Comparison of ENCODE assay signal across 12 cellular contexts in the genomic region with DNA sequence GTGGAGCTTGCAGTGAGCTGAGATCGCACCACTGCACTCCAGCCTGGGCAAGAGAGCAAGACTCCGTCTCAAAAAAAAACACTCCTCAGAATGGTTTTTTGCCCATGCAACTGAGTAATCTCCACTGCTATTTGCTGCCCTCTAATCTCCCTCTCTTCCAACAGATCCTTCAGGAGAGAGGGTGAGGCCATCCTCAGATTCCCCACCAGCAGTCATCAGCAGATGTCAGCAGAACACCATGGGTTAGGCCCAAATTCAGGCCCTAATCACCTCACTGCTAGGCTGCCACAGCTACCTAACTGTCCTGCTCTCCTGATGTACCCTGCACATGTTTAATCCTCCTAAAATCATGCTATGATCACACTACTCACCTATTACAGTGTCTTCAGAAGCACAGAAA.
DNase-seq lines count a peak whose midpoint lies in the region; ATAC-seq, FAIRE-seq and TF ChIP-seq lines count a peak whose summit lies in the region.
"Had no signal": no experiment of that assay in that cellular context is flagged by ENCODE, and none has a peak within 500 bp of the region (broad histone marks: within the 10 kb centered on the region; RNA-seq: fewer than 3 reads in every experiment).

No MANE protein-coding gene starts in this region.

- peaks cover 2% of the 10 kb centered on the region for H3K9me3 Mint-ChIP-seq in Calu3 (ENCODE audit: low read depth, unreplicated experiment)
- H3K9me3 Mint-ChIP-seq in activated CD4-positive, alpha-beta T cell treated with anti-CD3 and anti-CD28 coated beads, Interleukin-2, amount 10 ng/mL, durations not matched to agents 7 days and 5 days: no peaks in the 10 kb centered on the region
- H3K9me3 Mint-ChIP-seq: T-helper 2 cell treated with Interferon-gamma antibody and Interleukin-4, amounts not matched to agents 5 μg/mL and 100 μg/mL, for 36 hours had no signal

- H3K27me3 Mint-ChIP-seq in Calu3 (ENCODE audit: unreplicated experiment): no peaks in the 10 kb centered on the region
- no peaks in the 10 kb centered on the region for H3K27me3 Mint-ChIP-seq in activated CD4-positive, alpha-beta T cell treated with anti-CD3 and anti-CD28 coated beads, Interleukin-2, amount 10 ng/mL, durations not matched to agents 7 days and 5 days

- no peak overlapping the region for H3K4me3 Mint-ChIP-seq in Calu3 (ENCODE audit: low read depth, unreplicated experiment)
- no peak overlapping the region for H3K4me3 Mint-ChIP-seq in activated CD4-positive, alpha-beta T cell treated with anti-CD3 and anti-CD28 coated beads, Interleukin-2, amount 10 ng/mL, durations not matched to agents 7 days and 5 days
- H3K4me3 Mint-ChIP-seq: T-helper 2 cell treated with Interferon-gamma antibody and Interleukin-4, amounts not matched to agents 5 μg/mL and 100 μg/mL, for 36 hours had no signal

- no peak for FAIRE-seq in D721Med (lab: Jason Lieb, UNC)

- peak; percentile 21 for ATAC-seq in GM19351 (IDR thresholded peaks at IDR 0.05; ENCODE audit: unreplicated experiment)

- H3K4me1 Mint-ChIP-seq in Calu3 (ENCODE audit: low read depth, unreplicated experiment): peaks cover 27% of the 10 kb centered on the region
- peaks cover 24% of the 10 kb centered on the region for H3K4me1 Mint-ChIP-seq in activated CD4-positive, alpha-beta T cell treated with anti-CD3 and anti-CD28 coated beads, Interleukin-2, amount 10 ng/mL, durations not matched to agents 7 days and 5 days

- no peaks in the 10 kb centered on the region for H3K36me3 Mint-ChIP-seq in Calu3 (ENCODE audit: insufficient read depth, unreplicated experiment)
- H3K36me3 Mint-ChIP-seq in activated CD4-positive, alpha-beta T cell treated with anti-CD3 and anti-CD28 coated beads, Interleukin-2, amount 10 ng/mL, durations not matched to agents 7 days and 5 days (ENCODE audit: low read depth): no peaks in the 10 kb centered on the region

- intact Hi-C loops in Calu3 (cut with micrococcal nuclease; ENCODE audit: unreplicated experiment): no loop called here

- DNase-seq in D721Med (ENCODE audit: insufficient read length, low spot score) (no peak), RKO (ENCODE audit: low spot score) (peak; percentile 12), glomerular visceral epithelial cell (ENCODE audit: extremely low spot score) (peak; percentile 30), Calu3 (no peak), HuH-7.5 (ENCODE audit: low spot score) (no peak), NOMO-1 (lab: John Stamatoyannopoulos, UW; ENCODE audit: unreplicated experiment in 2 of 2) (no peak)
- DNase-seq in activated CD4-positive, alpha-beta T cell treated with anti-CD3 and anti-CD28 coated beads, Interleukin-2, amount 10 ng/mL, durations not matched to agents 7 days and 5 days: no peak
- DNase-seq: dermis blood vessel endothelial cell, NCI-H446 treated with DMSO at 0.1 percent for 48 hours, testis had no signal

- BruUV-seq in Calu3 (replicated peaks; lab: Mats Ljungman, UMichigan): no TSS peak

- TF ChIP-seq CTCF in D721Med (IDR thresholded peaks at IDR 0.05; ENCODE audit: insufficient read depth, missing control alignments) (peak; percentile 15), Calu3 (IDR thresholded peaks at IDR 0.05; ENCODE audit: unreplicated experiment) (no peak)

- H3K27ac Mint-ChIP-seq in Calu3 (ENCODE audit: unreplicated experiment): no peak overlapping the region
- H3K27ac Mint-ChIP-seq in activated CD4-positive, alpha-beta T cell treated with anti-CD3 and anti-CD28 coated beads, Interleukin-2, amount 10 ng/mL, durations not matched to agents 7 days and 5 days: no peak overlapping the region
- H3K27ac Mint-ChIP-seq: T-helper 2 cell treated with Interferon-gamma antibody and Interleukin-4, amounts not matched to agents 5 μg/mL and 100 μg/mL, for 36 hours had no signal

- POLR2A ChIA-PET in activated CD4-positive, alpha-beta T cell treated with anti-CD3 and anti-CD28 coated beads, Interleukin-2, amount 10 ng/mL, durations not matched to agents 7 days and 5 days (lab: Charles Lee): no interaction called here

- CTCF ChIA-PET in Calu3 (lab: Charles Lee): interaction anchor here (0.7 to 1.1 kb wide), 3 partner anchors 13 to 116 kb away, joined by 4 to 9 read pairs (median 4); no protein-coding TSS in a partner anchor
- CTCF ChIA-PET in activated CD4-positive, alpha-beta T cell treated with anti-CD3 and anti-CD28 coated beads, Interleukin-2, amount 10 ng/mL, durations not matched to agents 7 days and 5 days (lab: Charles Lee): interaction anchor here (0.7 to 1.9 kb wide), 4 partner anchors 11 to 425 kb away, joined by 3 to 7 read pairs (median 4); partner anchors contain the start of gene PRIM2

Comparison
In these comparisons a context has a peak if more than half of its experiments do, and no peak if none do; other contexts are left out.
1. DNase-seq: peak in RKO (single experiment) and glomerular visceral epithelial cell (single experiment); none in D721Med (single experiment), Calu3 (single experiment), HuH-7.5 (single experiment), activated CD4-positive, alpha-beta T cell treated with anti-CD3 and anti-CD28 coated beads, Interleukin-2, amount 10 ng/mL, durations not matched to agents 7 days and 5 days (single experiment) and NOMO-1 (0 of 2).